8 cellular contexts compared by ENCODE assay signal in genomic region chr13:102555914-102556553, GRCh38. TPM values are rescaled to one million over a fixed set of nuclear protein-coding genes. Genes with fewer than 3 reads are reported as not detected.
DNase-seq lines count a peak whose midpoint lies in the region; ATAC-seq and TF ChIP-seq lines count a peak whose summit lies in the region.

No MANE protein-coding gene starts in this region.

- H3K36me3 Mint-ChIP-seq in effector memory CD8-positive, alpha-beta T cell (ENCODE audit: insufficient read depth): no peaks in the 10 kb centered on the region
- H3K36me3 Mint-ChIP-seq in nephron (ENCODE audit: low read depth) (no peaks in the 10 kb centered on the region), Calu3 (ENCODE audit: insufficient read depth, unreplicated experiment) (no peaks in the 10 kb centered on the region)

- peaks cover 10 to 16% of the 10 kb centered on the region in 2 donors for H3K27me3 Mint-ChIP-seq in effector memory CD8-positive, alpha-beta T cell
- H3K27me3 Mint-ChIP-seq in nephron (ENCODE audit: low read depth) (peaks cover 4% of the 10 kb centered on the region), Calu3 (ENCODE audit: unreplicated experiment) (no peaks in the 10 kb centered on the region)

- H3K4me3 Mint-ChIP-seq in effector memory CD8-positive, alpha-beta T cell: no peak overlapping the region
- no peak overlapping the region for H3K4me3 Mint-ChIP-seq in nephron
- H3K4me3 Mint-ChIP-seq in Calu3 (ENCODE audit: low read depth, unreplicated experiment): no peak overlapping the region

- peak; percentile 65 for ATAC-seq in GM18907 (IDR thresholded peaks at IDR 0.05; ENCODE audit: unreplicated experiment)
- ATAC-seq in effector memory CD8-positive, alpha-beta T cell (replicated peaks): peak; percentile 45
- no peak for ATAC-seq in GM21528 (IDR thresholded peaks at IDR 0.05; ENCODE audit: low FRiP score, unreplicated experiment)

- intact Hi-C loops in Calu3 (cut with micrococcal nuclease; ENCODE audit: unreplicated experiment): loop anchor here (5.0 to 10.0 kb wide), 3 partner anchors 94 to 614 kb away; no protein-coding TSS in a partner anchor

- no TSS peak for BruUV-seq in Calu3 (replicated peaks; lab: Mats Ljungman, UMichigan)

- TF ChIP-seq CTCF in nephron (IDR thresholded peaks at IDR 0.05; ENCODE audit: unreplicated experiment in 3 of 3): peak; percentile 46 to 49 (median 48)
- no peak for TF ChIP-seq CTCF in Calu3 (IDR thresholded peaks at IDR 0.05; ENCODE audit: unreplicated experiment)

- CTCF ChIA-PET in Calu3 (lab: Charles Lee): interaction anchor here (0.9 to 1.6 kb wide), 3 partner anchors 359 to 614 kb away, joined by 3 to 6 read pairs (median 4); no protein-coding TSS in a partner anchor

- DNase-seq in DMS 273 (lab: John Stamatoyannopoulos, UW; ENCODE audit: unreplicated experiment) (peak; percentile 73), HT1080 (ENCODE audit: low read depth) (peak; percentile 63), OCI-M1 (lab: John Stamatoyannopoulos, UW) (peak; percentile 74), Calu3 (no peak)
- peak in 2 of 3 experiments; percentile 5 to 14 for DNase-seq in effector memory CD8-positive, alpha-beta T cell

- no peak overlapping the region for H3K27ac Mint-ChIP-seq in effector memory CD8-positive, alpha-beta T cell
- no peak overlapping the region for H3K27ac Mint-ChIP-seq in nephron
- H3K27ac Mint-ChIP-seq in Calu3 (ENCODE audit: unreplicated experiment): no peak overlapping the region

- H3K4me1 Mint-ChIP-seq in effector memory CD8-positive, alpha-beta T cell (ENCODE audit: low read depth in 2 of 2): no peaks in the 10 kb centered on the region
- H3K4me1 Mint-ChIP-seq in nephron (no peaks in the 10 kb centered on the region), Calu3 (ENCODE audit: low read depth, unreplicated experiment) (no peaks in the 10 kb centered on the region)

- no peaks in the 10 kb centered on the region for H3K9me3 Mint-ChIP-seq in effector memory CD8-positive, alpha-beta T cell
- H3K9me3 Mint-ChIP-seq in nephron (no peaks in the 10 kb centered on the region), Calu3 (ENCODE audit: low read depth, unreplicated experiment) (no peaks in the 10 kb centered on the region)

RNA-seq across cellular contexts. Expression of gene TPP2, which starts 40.8 kb away (rescaled TPM):
- total RNA-seq in HT1080 (2014; rRNA removed; shearing (Covaris generic)): 41.1 and 47.0 TPM in 2 replicates
- 33.3 and 42.5 TPM in 2 replicates for polyA plus RNA-seq in HT1080 (2015; cell fraction: cytosol; rRNA removed)
- polyA plus RNA-seq in HT1080 (2015; cell fraction: nucleus; rRNA removed): 110 and 111 TPM in 2 replicates
- 17.3 and 19.1 TPM in 2 replicates for total RNA-seq in Calu3 (2022)
